ENCODE assay signal across 24 cellular contexts in the genomic region with DNA sequence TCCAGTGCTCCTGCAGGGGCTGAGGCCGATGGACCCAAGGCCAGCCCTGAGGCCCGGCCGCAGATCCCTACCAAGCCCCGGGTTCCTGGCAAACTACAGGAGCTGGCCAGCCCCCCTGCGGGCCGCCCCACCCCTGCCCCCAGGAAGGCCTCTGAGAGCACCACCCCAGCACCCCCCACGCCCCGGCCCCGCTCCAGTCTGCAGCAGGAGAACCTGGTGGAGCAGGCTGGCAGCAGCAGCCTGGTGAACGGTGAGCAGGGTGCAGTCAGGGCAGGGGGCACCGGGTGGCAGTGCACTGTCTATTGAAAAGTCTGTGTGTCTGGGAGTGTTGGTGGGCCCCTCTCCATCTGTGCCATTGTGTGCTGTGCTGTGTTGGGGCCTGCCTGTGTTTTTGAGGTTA. TPM values are rescaled to one million over a fixed set of nuclear protein-coding genes. Genes with fewer than 3 reads are reported as not detected.
DNase-seq lines count a peak whose midpoint lies in the region; ATAC-seq, FAIRE-seq and TF ChIP-seq lines count a peak whose summit lies in the region.
"Had no signal": no experiment of that assay in that cellular context is flagged by ENCODE, and none has a peak within 500 bp of the region (broad histone marks: within the 10 kb centered on the region; RNA-seq: fewer than 3 reads in every experiment).

No MANE protein-coding gene starts in this region.

- no peak for TF ChIP-seq RAD21 in A549 (conservative IDR thresholded peaks at IDR 0.05 in 1 of 2, IDR thresholded peaks at IDR 0.05 in 1 of 2)
- TF ChIP-seq RAD21 in HepG2 (CRISPR knock-in tag; IDR thresholded peaks at IDR 0.05), result no peak

- intact Hi-C loops in CD4-positive, alpha-beta T cell (cut with DNase I, micrococcal nuclease), result no loop called here
- intact Hi-C loops in HepG2 (cut with micrococcal nuclease; ENCODE audit: unreplicated experiment), result no loop called here

- peaks cover 28% of the 10 kb centered on the region for H3K36me3 Mint-ChIP-seq in CD4-positive, alpha-beta T cell (ENCODE audit: low read depth)

- no peak for DNase-seq in A549 (ENCODE audit: low read depth in 1 of 2, low spot score in 1 of 2)
- DNase-seq in CD4-positive, alpha-beta T cell, result no peak
- no peak for DNase-seq in RWPE1 (ENCODE audit: low spot score)
- DNase-seq in HepG2 (ENCODE audit: low spot score), result no peak
- DNase-seq in HUDEP-2 (lab: John Stamatoyannopoulos, UW; ENCODE audit: unreplicated experiment in 76 of 76), result no peak
- DNase-seq in caudate nucleus (lab: John Stamatoyannopoulos, UW), result no peak
- DNase-seq: Caco-2; CD4-positive, CD25-positive, alpha-beta regulatory T cell; DMS53; MM.1S; NCI-H1092; NCI-H146; NCI-H2081 treated with DMSO at 0.1 percent for 48 hours; NCI-H226; NCI-H524; PC-3; RPMI8226; SJCRH30; T-helper 17 cell had no signal

- no peaks in the 10 kb centered on the region for H4K20me1 ChIP-seq in HepG2 (ENCODE audit: insufficient read depth, low read length)

- no peak for TF ChIP-seq POLR2A in A549 (IDR thresholded peaks at IDR 0.05; ENCODE audit: low read length)
- no peak for TF ChIP-seq POLR2A in HepG2 (IDR thresholded peaks at IDR 0.05; ENCODE audit: insufficient read depth in 1 of 2, low read depth in 2 of 2, low read length in 2 of 2)

- TF ChIP-seq CTCF in A549 (IDR thresholded peaks at IDR 0.05) (no peak), RWPE1 (conservative IDR thresholded peaks at IDR 0.05; ENCODE audit: low read depth) (no peak), HepG2 (CRISPR knock-in tag; IDR thresholded peaks at IDR 0.05) (no peak)
- TF ChIP-seq CTCF in CD4-positive, alpha-beta T cell (IDR thresholded peaks at IDR 0.05), result no peak

- H3K36me3 ChIP-seq in HepG2 (replicated peaks in 1 of 2; ENCODE audit: control insufficient read depth in 1 of 2, insufficient read depth in 2 of 2, low read length in 2 of 2), result peaks cover 20 to 46% of the 10 kb centered on the region in 2 experiments; a peak in 4 of 5 replicates
- H3K36me3 ChIP-seq: SJCRH30 had no signal

- H3K4me3 Mint-ChIP-seq in CD4-positive, alpha-beta T cell, result no peak overlapping the region
- H3K4me3 Mint-ChIP-seq: CD4-positive, CD25-positive, alpha-beta regulatory T cell; T-helper 17 cell had no signal

- no peak overlapping the region for H3K27ac Mint-ChIP-seq in CD4-positive, alpha-beta T cell
- H3K27ac Mint-ChIP-seq: CD4-positive, CD25-positive, alpha-beta regulatory T cell; T-helper 17 cell had no signal

- no peak for FAIRE-seq in A549 (lab: Jason Lieb, UNC)
- no peak for FAIRE-seq in HepG2 (lab: Jason Lieb, UNC)
- FAIRE-seq: GM12892, GM18507 had no signal

- H3K4me1 Mint-ChIP-seq in CD4-positive, alpha-beta T cell (ENCODE audit: low read depth), result peaks cover 4% of the 10 kb centered on the region

- no peaks in the 10 kb centered on the region for H3K79me2 ChIP-seq in HepG2 (ENCODE audit: insufficient read depth, low read length)

- ATAC-seq in A549, result peak; percentile 60 to 64; a peak in 5 of 6 replicates
- ATAC-seq in CD4-positive, alpha-beta T cell (ENCODE audit: poor library complexity), result peak; percentile 32
- ATAC-seq in HepG2, result no peak; the same call in 2 of the 3 replicates
- ATAC-seq in GM21786 (IDR thresholded peaks at IDR 0.05; ENCODE audit: unreplicated experiment), result no peak
- no peak for ATAC-seq in esophagus mucosa
- ATAC-seq: PC-3, T-helper 17 cell had no signal

- CTCF ChIA-PET in A549 (lab: Yijun Ruan, JAX) (interaction anchor here (0.6 kb wide), 1 partner anchor 122 kb away, joined by 3 read pairs; no protein-coding TSS in a partner anchor), RWPE1 (lab: Yijun Ruan, JAX) (no interaction called here), HepG2 (lab: Yijun Ruan, JAX; ENCODE audit: low intra/inter-chr PET ratio, low total read pairs) (no interaction called here)
- CTCF ChIA-PET in CD4-positive, alpha-beta T cell (lab: Charles Lee), result interaction anchor here (0.7 kb wide), 1 partner anchor 1322 kb away, joined by 4 read pairs; no protein-coding TSS in a partner anchor

- H3K9ac ChIP-seq in HepG2 (ENCODE audit: insufficient read depth, low read depth, low read length), result no peak overlapping the region

- no peaks in the 10 kb centered on the region for H3K27me3 Mint-ChIP-seq in CD4-positive, alpha-beta T cell
- H3K27me3 Mint-ChIP-seq: CD4-positive, CD25-positive, alpha-beta regulatory T cell; T-helper 17 cell had no signal

- no peak overlapping the region for H3K27ac ChIP-seq in A549
- H3K27ac ChIP-seq in CD4-positive, alpha-beta T cell (ENCODE audit: low read depth, low read length), result no peak overlapping the region
- H3K27ac ChIP-seq in RWPE1, result peak overlapping the region; percentile 42
- no peak overlapping the region for H3K27ac ChIP-seq in HepG2 (ENCODE audit: extremely low read length, insufficient read depth, low read length)
- no peak overlapping the region for H3K27ac ChIP-seq in caudate nucleus (ENCODE audit: low read depth, low read length)
- H3K27ac ChIP-seq: SJCRH30 had no signal

- BruUV-seq in HepG2 (replicated peaks; lab: Mats Ljungman, UMichigan), result no TSS peak

- H3K27me3 ChIP-seq in CD4-positive, alpha-beta T cell (ENCODE audit: control insufficient read depth, insufficient read depth, low read length), result no peaks in the 10 kb centered on the region
- H3K27me3 ChIP-seq in HepG2 (ENCODE audit: control insufficient read depth in 1 of 2, insufficient read depth in 2 of 2, low read length in 2 of 2), result no peaks in the 10 kb centered on the region
- H3K27me3 ChIP-seq: SJCRH30 had no signal

- no peak overlapping the region for H2AFZ ChIP-seq in HepG2 (ENCODE audit: low read length)

- H3K9me3 ChIP-seq in A549 (no peaks in the 10 kb centered on the region), HepG2 (ENCODE audit: low read length) (no peaks in the 10 kb centered on the region)
- no peaks in the 10 kb centered on the region for H3K9me3 ChIP-seq in CD4-positive, alpha-beta T cell (ENCODE audit: control insufficient read depth, low read length)
- H3K9me3 ChIP-seq: Caco-2, HAP-1, SJCRH30 had no signal

- no peak for TF ChIP-seq EP300 in A549 (IDR thresholded peaks at IDR 0.05)
- no peak for TF ChIP-seq EP300 in HepG2 (IDR thresholded peaks at IDR 0.05; ENCODE audit: low read depth in 2 of 2, low read length in 2 of 2)
- TF ChIP-seq EP300 in HepG2 (CRISPR knock-in tag; IDR thresholded peaks at IDR 0.05; ENCODE audit: borderline replicate concordance), result no peak

- H3K4me1 ChIP-seq in A549 (no peaks in the 10 kb centered on the region), HepG2 (ENCODE audit: insufficient read depth, low read length) (no peaks in the 10 kb centered on the region; the same call in 1 of the 2 replicates)
- H3K4me1 ChIP-seq: Caco-2, HAP-1, SJCRH30 had no signal

- in situ Hi-C loops in HepG2 (cut with HindIII; ENCODE audit: extremely low pct_ligation_motif_present, low pct_unique_long_range_greater_than_20kb), result no loop called here

- H3K4me3 ChIP-seq in A549 (no peak overlapping the region), HepG2 (replicated peaks in 1 of 3; ENCODE audit: insufficient read depth in 1 of 3, low read depth in 2 of 3, low read length in 3 of 3) (no peak overlapping the region)
- H3K4me3 ChIP-seq: HAP-1, SJCRH30 had no signal

- WGBS in A549 (ENCODE audit: missing lambda C conversion rate), result 86% methylated on average over 5 of the region's 11 CpGs
- 100% methylated on average over 1 of the region's 11 CpGs for WGBS in HepG2 (ENCODE audit: low lambda C conversion rate)

- POLR2A ChIA-PET in A549 (lab: Yijun Ruan, JAX), result no interaction called here
- POLR2A ChIA-PET in CD4-positive, alpha-beta T cell (lab: Charles Lee), result no interaction called here
- POLR2A ChIA-PET in RWPE1 (lab: Yijun Ruan, JAX; ENCODE audit: low non-redundant PET), result interaction anchor here (0.6 kb wide), 1 partner anchor 19 kb away, joined by 3 read pairs; no protein-coding TSS in a partner anchor
- POLR2A ChIA-PET in HepG2 (lab: Yijun Ruan, JAX), result interaction anchor here (0.6 kb wide), 1 partner anchor 10 kb away, joined by 3 read pairs; no protein-coding TSS in a partner anchor

- H3K9me3 Mint-ChIP-seq in CD4-positive, alpha-beta T cell, result no peaks in the 10 kb centered on the region
- H3K9me3 Mint-ChIP-seq: CD4-positive, CD25-positive, alpha-beta regulatory T cell had no signal

- H3K4me2 ChIP-seq in A549 (no peak overlapping the region), HepG2 (ENCODE audit: low read depth, low read length) (no peak overlapping the region)

RNA-seq across cellular contexts. Expression of a gene that starts 16.1 kb away (rescaled TPM):
- 10.4 and 11.1 TPM in 2 replicates for polyA plus RNA-seq in A549 (2011; rRNA removed)
- polyA plus RNA-seq in A549 (2012; cell fraction: cytosol; rRNA removed), result 8.1 and 13.2 TPM in 2 replicates
- 18.0 and 23.4 TPM in 2 replicates for polyA plus RNA-seq in A549 (2012; cell fraction: nucleus; rRNA removed)
- 16.1 to 19.0 TPM (median 18.6 TPM) in 3 replicates for polyA plus RNA-seq in A549 (2017; fragmentation: RNase III; extraction: RNeasy Plus Mini Kit Qiagen cat#74134 plus additional on column Dnase treatment)
- polyA minus RNA-seq in A549 (2011; rRNA and poly(A)+ RNA removed), result 18.0 and 19.1 TPM in 2 replicates
- 10 to 100 TPM; 16.9 to 20.7 TPM for total RNA-seq in CD4-positive, alpha-beta T cell
- total RNA-seq in HepG2 (2016; rRNA removed; fragmentation: Illumina TruSeq; extraction: Trizol), result 10.2 and 10.6 TPM in 2 replicates
- 3.4 and 3.8 TPM in 2 replicates for total RNA-seq in HepG2 (2016; cell fraction: cytosol; rRNA removed; fragmentation: Illumina TruSeq; extraction: Trizol; ENCODE audit: low read depth)
- 9.0 and 10.7 TPM in 2 replicates for total RNA-seq in HepG2 (2016; cell fraction: insoluble cytoplasmic fraction; rRNA removed; fragmentation: Illumina TruSeq; extraction: Trizol)
- 13.1 and 14.5 TPM in 2 replicates for total RNA-seq in HepG2 (2016; cell fraction: membrane; rRNA removed; fragmentation: Illumina TruSeq; extraction: Trizol)
- total RNA-seq in HepG2 (2016; cell fraction: nucleus; rRNA removed; fragmentation: Illumina TruSeq; extraction: Trizol), result 7.8 and 8.7 TPM in 2 replicates
- polyA plus RNA-seq in HepG2 (2011; rRNA removed), result 7.6 and 10.2 TPM in 2 replicates
- 6.7 and 7.5 TPM in 2 replicates for polyA plus RNA-seq in HepG2 (2011; cell fraction: cytosol; rRNA removed)
- polyA plus RNA-seq in HepG2 (2011; cell fraction: nucleus; rRNA removed), result 20.3 and 21.4 TPM in 2 replicates
- 6.6 and 10.9 TPM in 2 replicates for polyA plus RNA-seq in HepG2 (2012)
- polyA plus RNA-seq in HepG2 (2016; cell fraction: cytosol; fragmentation: Illumina TruSeq; extraction: Trizol; ENCODE audit: low read depth), result 4.2 and 4.5 TPM in 2 replicates
- polyA plus RNA-seq in HepG2 (2016; cell fraction: insoluble cytoplasmic fraction; fragmentation: Illumina TruSeq; extraction: Trizol; ENCODE audit: low read depth), result 11.5 and 15.1 TPM in 2 replicates
- polyA plus RNA-seq in HepG2 (2016; cell fraction: membrane; fragmentation: Illumina TruSeq; extraction: Trizol; ENCODE audit: low read depth), result 12.2 and 15.3 TPM in 2 replicates
- 14.0 and 21.3 TPM in 2 replicates for polyA plus RNA-seq in HepG2 (2016; cell fraction: nucleus; fragmentation: Illumina TruSeq; extraction: Trizol; ENCODE audit: insufficient read depth, low read depth)
- polyA minus RNA-seq in HepG2 (2011; rRNA and poly(A)+ RNA removed; ENCODE audit: low replicate concordance), result 20.1 and 35.6 TPM in 2 replicates
- polyA minus RNA-seq in HepG2 (2011; cell fraction: cytosol; rRNA and poly(A)+ RNA removed), result 11.8 and 17.0 TPM in 2 replicates
- polyA minus RNA-seq in HepG2 (2011; cell fraction: nucleus; rRNA and poly(A)+ RNA removed), result 8.9 and 10.7 TPM in 2 replicates
- total RNA-seq in esophagus mucosa, result 105 TPM

RNA-seq across cellular contexts. Expression of a gene that starts 31.2 kb away (rescaled TPM):
- polyA plus RNA-seq in A549 (2011; rRNA removed) (0.49 and 0.52 TPM in 2 replicates), A549 (2017; fragmentation: RNase III; extraction: RNeasy Plus Mini Kit Qiagen cat#74134 plus additional on column Dnase treatment) (0.26 to 0.37 TPM (median 0.26 TPM) in 3 replicates), HepG2 (2011; rRNA removed) (0.21 and 0.24 TPM in 2 replicates)
- 0.28 and 0.35 TPM in 2 replicates for polyA plus RNA-seq in A549 (2012; cell fraction: cytosol; rRNA removed)
- 0.23 and 0.71 TPM in 2 replicates for polyA plus RNA-seq in A549 (2012; cell fraction: nucleus; rRNA removed)
- 0.33 and 0.49 TPM in 2 replicates for polyA minus RNA-seq in A549 (2011; rRNA and poly(A)+ RNA removed)
- total RNA-seq in CD4-positive, alpha-beta T cell, result not detected
- total RNA-seq in HepG2 (2016; rRNA removed; fragmentation: Illumina TruSeq; extraction: Trizol) (0.24 and 0.32 TPM in 2 replicates), esophagus mucosa (not detected)
- total RNA-seq in HepG2 (2016; cell fraction: cytosol; rRNA removed; fragmentation: Illumina TruSeq; extraction: Trizol; ENCODE audit: low read depth), result 0.40 and 0.44 TPM in 2 replicates
- 0.22 and 0.28 TPM in 2 replicates for total RNA-seq in HepG2 (2016; cell fraction: insoluble cytoplasmic fraction; rRNA removed; fragmentation: Illumina TruSeq; extraction: Trizol)
- total RNA-seq in HepG2 (2016; cell fraction: membrane; rRNA removed; fragmentation: Illumina TruSeq; extraction: Trizol), result 0.68 and 1.1 TPM in 2 replicates
- total RNA-seq in HepG2 (2016; cell fraction: nucleus; rRNA removed; fragmentation: Illumina TruSeq; extraction: Trizol), result 0.50 TPM in 2 replicates
- 0.13 and 0.25 TPM in 2 replicates for polyA plus RNA-seq in HepG2 (2011; cell fraction: cytosol; rRNA removed)
- 0.34 and 0.45 TPM in 2 replicates for polyA plus RNA-seq in HepG2 (2011; cell fraction: nucleus; rRNA removed)
- polyA plus RNA-seq in HepG2 (2012), result 0.21 and 0.31 TPM in 2 replicates
- 0.36 and 0.62 TPM in 2 replicates for polyA plus RNA-seq in HepG2 (2016; cell fraction: cytosol; fragmentation: Illumina TruSeq; extraction: Trizol; ENCODE audit: low read depth)
- polyA plus RNA-seq in HepG2 (2016; cell fraction: insoluble cytoplasmic fraction; fragmentation: Illumina TruSeq; extraction: Trizol; ENCODE audit: low read depth), result 0.39 and 0.41 TPM in 2 replicates
- 0.43 and 0.85 TPM in 2 replicates for polyA plus RNA-seq in HepG2 (2016; cell fraction: membrane; fragmentation: Illumina TruSeq; extraction: Trizol; ENCODE audit: low read depth)
- polyA plus RNA-seq in HepG2 (2016; cell fraction: nucleus; fragmentation: Illumina TruSeq; extraction: Trizol; ENCODE audit: insufficient read depth, low read depth), result 0.55 TPM in 1 of 2 replicates, not detected in the other
- polyA minus RNA-seq in HepG2 (2011; rRNA and poly(A)+ RNA removed; ENCODE audit: low replicate concordance), result 0.21 and 0.34 TPM in 2 replicates
- not detected in 2 replicates for polyA minus RNA-seq in HepG2 (2011; cell fraction: cytosol; rRNA and poly(A)+ RNA removed)
- polyA minus RNA-seq in HepG2 (2011; cell fraction: nucleus; rRNA and poly(A)+ RNA removed), result 0.77 TPM in 1 of 2 replicates, not detected in the other
- total RNA-seq: Caco-2; CD4-positive, CD25-positive, alpha-beta regulatory T cell; SJCRH30; T-helper 17 cell had no signal
- polyA plus RNA-seq: CD4-positive, CD25-positive, alpha-beta regulatory T cell had no signal

RNA-seq across cellular contexts. Expression of a gene that starts 31.3 kb away (rescaled TPM):
- 59.1 and 90.0 TPM in 2 replicates for polyA plus RNA-seq in A549 (2011; rRNA removed)
- polyA plus RNA-seq in A549 (2012; cell fraction: cytosol; rRNA removed), result 193 and 287 TPM in 2 replicates
- 77.2 and 81.6 TPM in 2 replicates for polyA plus RNA-seq in A549 (2012; cell fraction: nucleus; rRNA removed)
- polyA plus RNA-seq in A549 (2017; fragmentation: RNase III; extraction: RNeasy Plus Mini Kit Qiagen cat#74134 plus additional on column Dnase treatment), result 180 to 194 TPM (median 183 TPM) in 3 replicates
- 20.3 and 21.3 TPM in 2 replicates for polyA minus RNA-seq in A549 (2011; rRNA and poly(A)+ RNA removed)
- 10 to 100 TPM; 20.2 to 21.1 TPM for total RNA-seq in CD4-positive, alpha-beta T cell
- total RNA-seq in HepG2 (2016; rRNA removed; fragmentation: Illumina TruSeq; extraction: Trizol), result 135 and 147 TPM in 2 replicates
- total RNA-seq in HepG2 (2016; cell fraction: cytosol; rRNA removed; fragmentation: Illumina TruSeq; extraction: Trizol; ENCODE audit: low read depth), result 107 and 130 TPM in 2 replicates
- 141 and 150 TPM in 2 replicates for total RNA-seq in HepG2 (2016; cell fraction: insoluble cytoplasmic fraction; rRNA removed; fragmentation: Illumina TruSeq; extraction: Trizol)
- total RNA-seq in HepG2 (2016; cell fraction: membrane; rRNA removed; fragmentation: Illumina TruSeq; extraction: Trizol), result 184 and 188 TPM in 2 replicates
- total RNA-seq in HepG2 (2016; cell fraction: nucleus; rRNA removed; fragmentation: Illumina TruSeq; extraction: Trizol), result 49.0 and 50.7 TPM in 2 replicates
- 136 and 158 TPM in 2 replicates for polyA plus RNA-seq in HepG2 (2011; rRNA removed)
- 155 and 221 TPM in 2 replicates for polyA plus RNA-seq in HepG2 (2011; cell fraction: cytosol; rRNA removed)
- polyA plus RNA-seq in HepG2 (2011; cell fraction: nucleus; rRNA removed), result 72.1 and 83.3 TPM in 2 replicates
- 135 and 152 TPM in 2 replicates for polyA plus RNA-seq in HepG2 (2012)
- 196 and 219 TPM in 2 replicates for polyA plus RNA-seq in HepG2 (2016; cell fraction: cytosol; fragmentation: Illumina TruSeq; extraction: Trizol; ENCODE audit: low read depth)
- 220 TPM in 2 replicates for polyA plus RNA-seq in HepG2 (2016; cell fraction: insoluble cytoplasmic fraction; fragmentation: Illumina TruSeq; extraction: Trizol; ENCODE audit: low read depth)
- polyA plus RNA-seq in HepG2 (2016; cell fraction: membrane; fragmentation: Illumina TruSeq; extraction: Trizol; ENCODE audit: low read depth), result 238 and 251 TPM in 2 replicates
- 117 and 120 TPM in 2 replicates for polyA plus RNA-seq in HepG2 (2016; cell fraction: nucleus; fragmentation: Illumina TruSeq; extraction: Trizol; ENCODE audit: insufficient read depth, low read depth)
- 30.1 and 40.6 TPM in 2 replicates for polyA minus RNA-seq in HepG2 (2011; rRNA and poly(A)+ RNA removed; ENCODE audit: low replicate concordance)
- polyA minus RNA-seq in HepG2 (2011; cell fraction: cytosol; rRNA and poly(A)+ RNA removed), result 33.1 TPM in 2 replicates
- 14.9 and 15.7 TPM in 2 replicates for polyA minus RNA-seq in HepG2 (2011; cell fraction: nucleus; rRNA and poly(A)+ RNA removed)
- total RNA-seq in esophagus mucosa, result 67.8 TPM

Comparison
In these comparisons a context has a peak if more than half of its experiments do, and no peak if none do; other contexts are left out.
1. ATAC-seq: peak in A549 (2 of 2) and CD4-positive, alpha-beta T cell (single experiment); none in HepG2 (single experiment), GM21786 (single experiment) and esophagus mucosa (single experiment).
2. CTCF ChIA-PET loops: an anchor here in A549 (0.6 kb wide) and CD4-positive, alpha-beta T cell (0.7 kb wide); none called in RWPE1 and HepG2.
3. POLR2A ChIA-PET loops: an anchor here in RWPE1 (0.6 kb wide) and HepG2 (0.6 kb wide); none called in A549 and CD4-positive, alpha-beta T cell.